1 cellular context compared by ENCODE assay signal in the genomic region with DNA sequence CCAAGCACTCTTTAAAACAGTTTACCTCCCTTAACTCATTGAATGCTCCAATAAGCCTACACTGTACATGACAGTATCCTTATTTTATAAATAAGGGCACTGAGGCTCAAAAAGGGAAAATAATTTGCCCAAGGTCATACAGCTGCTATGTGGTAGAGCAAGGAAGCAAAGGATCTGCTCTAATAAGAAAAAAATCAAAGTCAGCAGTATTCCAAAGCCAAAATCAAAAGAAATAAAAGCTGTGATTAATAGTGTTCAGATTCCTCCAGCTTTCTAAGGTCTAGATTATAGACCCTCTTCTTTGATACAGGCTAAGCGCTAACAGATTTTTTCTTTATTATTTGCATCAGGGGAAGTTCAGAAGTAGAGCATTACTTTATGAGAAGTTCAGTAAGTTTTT.
TF ChIP-seq lines count a peak whose summit lies in the region.

No MANE protein-coding gene starts in this region.

TF ChIP-seq in HepG2, 621 proteins besides CTCF, POLR2A, EP300 and RAD21:
- TF ChIP-seq MAFF (IDR thresholded peaks at IDR 0.05; ENCODE audit: low read depth, low read length) (peak; percentile 45; the same call in 1 of the 2 replicates), MAFK (conservative IDR thresholded peaks at IDR 0.05 in 1 of 2, IDR thresholded peaks at IDR 0.05 in 1 of 2; ENCODE audit: low read length in 2 of 2) (peak; percentile 51 to 64; a peak in 3 of 4 replicates)
- TF ChIP-seq, protein P1, sequence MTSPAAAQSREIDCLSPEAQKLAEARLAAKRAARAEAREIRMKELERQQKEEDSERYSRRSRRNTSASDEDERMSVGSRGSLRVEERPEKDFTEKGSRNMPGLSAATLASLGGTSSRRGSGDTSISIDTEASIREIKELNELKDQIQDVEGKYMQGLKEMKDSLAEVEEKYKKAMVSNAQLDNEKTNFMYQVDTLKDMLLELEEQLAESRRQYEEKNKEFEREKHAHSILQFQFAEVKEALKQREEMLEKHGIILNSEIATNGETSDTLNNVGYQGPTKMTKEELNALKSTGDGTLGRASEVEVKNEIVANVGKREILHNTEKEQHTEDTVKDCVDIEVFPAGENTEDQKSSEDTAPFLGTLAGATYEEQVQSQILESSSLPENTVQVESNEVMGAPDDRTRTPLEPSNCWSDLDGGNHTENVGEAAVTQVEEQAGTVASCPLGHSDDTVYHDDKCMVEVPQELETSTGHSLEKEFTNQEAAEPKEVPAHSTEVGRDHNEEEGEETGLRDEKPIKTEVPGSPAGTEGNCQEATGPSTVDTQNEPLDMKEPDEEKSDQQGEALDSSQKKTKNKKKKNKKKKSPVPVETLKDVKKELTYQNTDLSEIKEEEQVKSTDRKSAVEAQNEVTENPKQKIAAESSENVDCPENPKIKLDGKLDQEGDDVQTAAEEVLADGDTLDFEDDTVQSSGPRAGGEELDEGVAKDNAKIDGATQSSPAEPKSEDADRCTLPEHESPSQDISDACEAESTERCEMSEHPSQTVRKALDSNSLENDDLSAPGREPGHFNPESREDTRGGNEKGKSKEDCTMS (CRISPR knock-in tag; conservative IDR thresholded peaks at IDR 0.05): no peak
